In genomic region chr13:84810781-84811180, GRCh38 we compare ENCODE assay signal across 1 cellular context.
TF ChIP-seq lines count a peak whose summit lies in the region.

No MANE protein-coding gene starts in this region.

TF ChIP-seq in SK-N-SH, 30 proteins besides CTCF, POLR2A, EP300 and RAD21 (continued from another document):
- TF ChIP-seq ZBTB33 (IDR thresholded peaks at IDR 0.05; ENCODE audit: borderline replicate concordance, low read depth) (no peak), NRF1 (IDR thresholded peaks at IDR 0.05; ENCODE audit: low read depth, low read length) (no peak), REST (IDR thresholded peaks at IDR 0.05; ENCODE audit: low read depth, low read length) (no peak), SMC3 (IDR thresholded peaks at IDR 0.05; ENCODE audit: low read depth, low read length) (no peak), GATA2 (CRISPR knock-in tag; IDR thresholded peaks at IDR 0.05) (peak; percentile 6; the same call in 1 of the 2 replicates), POLR2AphosphoS5 (IDR thresholded peaks at IDR 0.05; ENCODE audit: low read depth, low read length) (no peak), TAF1 (IDR thresholded peaks at IDR 0.05; ENCODE audit: borderline replicate concordance, low read depth, low read length) (no peak)
TF ChIP-seq in SK-N-SH: peak in this region for 2.
